17 cellular contexts compared by ENCODE assay signal in genomic region chr7:75968012-75968411, GRCh38. TPM values are rescaled to one million over a fixed set of nuclear protein-coding genes. Genes with fewer than 3 reads are reported as not detected.
A peak's percentile ranks its signal among the peaks of the same experiment; 100 is the strongest.
DNase-seq lines count a peak whose midpoint lies in the region; TF ChIP-seq lines count a peak whose summit lies in the region.
"Had no signal": no experiment of that assay in that cellular context is flagged by ENCODE, and none has a peak within 500 bp of the region (broad histone marks: within the 10 kb centered on the region; RNA-seq: fewer than 3 reads in every experiment).

No MANE protein-coding gene starts in this region.

- H2BK5ac ChIP-seq in mesenchymal stem cell (ENCODE audit: low read depth, low read length, poor library complexity, severe bottlenecking), result no peak overlapping the region

- WGBS in mesenchymal stem cell, result 91% methylated on average over 10 of the region's 10 CpGs

- H4K91ac ChIP-seq in mesenchymal stem cell (ENCODE audit: low read length), result no peak overlapping the region

- H3K18ac ChIP-seq in mesenchymal stem cell (ENCODE audit: low read depth in 1 of 2, low read length in 2 of 2), result no peak overlapping the region

- no peak overlapping the region for H2AK5ac ChIP-seq in mesenchymal stem cell (ENCODE audit: low read length, severe bottlenecking)

- peaks cover 83% of the 10 kb centered on the region for H3K36me3 Mint-ChIP-seq in dendritic cell treated with granulocyte-macrophage colony-stimulating factor and Interleukin-4, amounts not matched to agents 40 ng/mL and 50 ng/mL, for 4 days (ENCODE audit: low read depth)
- H3K36me3 Mint-ChIP-seq in activated CD4-positive, alpha-beta T cell treated with anti-CD3 and anti-CD28 coated beads, Interleukin-2, amount 10 ng/mL, durations not matched to agents 7 days and 5 days (ENCODE audit: low read depth), result no peaks in the 10 kb centered on the region
- H3K36me3 Mint-ChIP-seq: activated naive CD4-positive, alpha-beta T cell treated with anti-CD3 and anti-CD28 coated beads, Interleukin-2, amount 10 ng/mL, durations not matched to agents 7 days and 5 days had no signal

- POLR2A ChIA-PET in activated CD4-positive, alpha-beta T cell treated with anti-CD3 and anti-CD28 coated beads, Interleukin-2, amount 10 ng/mL, durations not matched to agents 7 days and 5 days (lab: Charles Lee), result no interaction called here

- no peak for TF ChIP-seq CTCF in Peyer's patch (IDR thresholded peaks at IDR 0.05)

- no peak for TF ChIP-seq POLR2A in Peyer's patch (IDR thresholded peaks at IDR 0.05)

- H3K4me2 ChIP-seq in mesenchymal stem cell (ENCODE audit: low read length, poor library complexity, severe bottlenecking), result no peak overlapping the region

- intact Hi-C loops in dendritic cell treated with granulocyte-macrophage colony-stimulating factor and Interleukin-4, amounts not matched to agents 40 ng/mL and 50 ng/mL, for 4 days (cut with micrococcal nuclease), result no loop called here

- peak overlapping the region; percentile 27 for H3K27ac Mint-ChIP-seq in dendritic cell treated with granulocyte-macrophage colony-stimulating factor and Interleukin-4, amounts not matched to agents 40 ng/mL and 50 ng/mL, for 4 days
- H3K27ac Mint-ChIP-seq in activated CD4-positive, alpha-beta T cell treated with anti-CD3 and anti-CD28 coated beads, Interleukin-2, amount 10 ng/mL, durations not matched to agents 7 days and 5 days, result no peak overlapping the region
- H3K27ac Mint-ChIP-seq: activated naive CD4-positive, alpha-beta T cell treated with anti-CD3 and anti-CD28 coated beads, Interleukin-2, amount 10 ng/mL, durations not matched to agents 7 days and 5 days; progenitor cell of endocrine pancreas had no signal

- no peak overlapping the region for H4K8ac ChIP-seq in mesenchymal stem cell (ENCODE audit: low read length)

- peak overlapping the region; percentile 64 for H3K4me3 Mint-ChIP-seq in dendritic cell treated with granulocyte-macrophage colony-stimulating factor and Interleukin-4, amounts not matched to agents 40 ng/mL and 50 ng/mL, for 4 days
- no peak overlapping the region for H3K4me3 Mint-ChIP-seq in activated CD4-positive, alpha-beta T cell treated with anti-CD3 and anti-CD28 coated beads, Interleukin-2, amount 10 ng/mL, durations not matched to agents 7 days and 5 days
- H3K4me3 Mint-ChIP-seq: activated naive CD4-positive, alpha-beta T cell treated with anti-CD3 and anti-CD28 coated beads, Interleukin-2, amount 10 ng/mL, durations not matched to agents 7 days and 5 days; naive thymus-derived CD4-positive, alpha-beta T cell; stimulated activated naive CD8-positive, alpha-beta T cell treated with anti-CD3 and anti-CD28 coated beads, Interleukin-15, amount 100 ng/mL, for 72 hours had no signal

- H3K36me3 ChIP-seq in Peyer's patch (peaks cover 0 to 27% (median 0%) of the 10 kb centered on the region in 3 donors), mesenchymal stem cell (ENCODE audit: control insufficient read depth in 1 of 2, insufficient read depth in 2 of 2, low read depth in 1 of 2, low read length in 2 of 2) (peaks cover 31 to 62% of the 10 kb centered on the region in 2 experiments), subcutaneous abdominal adipose tissue (ENCODE audit: control insufficient read depth in 5 of 5, insufficient read depth in 5 of 5, low read length in 5 of 5) (peaks cover 0 to 20% (median 4%) of the 10 kb centered on the region in 5 donors)

- peak overlapping the region; percentile 50 to 88 (median 63) for H3K27ac ChIP-seq in Peyer's patch
- H3K27ac ChIP-seq in mesenchymal stem cell (ENCODE audit: low read length, poor library complexity, severe bottlenecking), result no peak overlapping the region
- peak overlapping the region; percentile 70 for H3K27ac ChIP-seq in subcutaneous abdominal adipose tissue (ENCODE audit: low read depth, low read length)

- H3K79me1 ChIP-seq in mesenchymal stem cell (replicated peaks; ENCODE audit: low read length, poor library complexity, severe bottlenecking), result peaks cover 27% of the 10 kb centered on the region

- H3K9ac ChIP-seq in mesenchymal stem cell (ENCODE audit: low read length) (peak overlapping the region; percentile 69), subcutaneous abdominal adipose tissue (ENCODE audit: low read length in 5 of 5) (peak overlapping the region in 2 of 5 donors; percentile 6 to 74)

- no peaks in the 10 kb centered on the region for H3K27me3 ChIP-seq in Peyer's patch
- H3K27me3 ChIP-seq in mesenchymal stem cell (ENCODE audit: control insufficient read depth in 1 of 2, insufficient read depth in 1 of 2, low read length in 2 of 2), result no peaks in the 10 kb centered on the region
- no peaks in the 10 kb centered on the region for H3K27me3 ChIP-seq in subcutaneous abdominal adipose tissue (ENCODE audit: control insufficient read depth in 5 of 5, insufficient read depth in 4 of 5, low read length in 5 of 5)
- H3K27me3 ChIP-seq: body of pancreas had no signal

- CTCF ChIA-PET in activated CD4-positive, alpha-beta T cell treated with anti-CD3 and anti-CD28 coated beads, Interleukin-2, amount 10 ng/mL, durations not matched to agents 7 days and 5 days (lab: Charles Lee), result interaction anchor here (1.3 kb wide), 1 partner anchor 9 kb away, joined by 3 read pairs; no protein-coding TSS in a partner anchor

- H3K9me3 Mint-ChIP-seq in dendritic cell treated with granulocyte-macrophage colony-stimulating factor and Interleukin-4, amounts not matched to agents 40 ng/mL and 50 ng/mL, for 4 days, result no peaks in the 10 kb centered on the region
- H3K9me3 Mint-ChIP-seq in activated CD4-positive, alpha-beta T cell treated with anti-CD3 and anti-CD28 coated beads, Interleukin-2, amount 10 ng/mL, durations not matched to agents 7 days and 5 days, result no peaks in the 10 kb centered on the region
- H3K9me3 Mint-ChIP-seq: activated naive CD4-positive, alpha-beta T cell treated with anti-CD3 and anti-CD28 coated beads, Interleukin-2, amount 10 ng/mL, durations not matched to agents 7 days and 5 days; stimulated activated naive CD8-positive, alpha-beta T cell treated with anti-CD3 and anti-CD28 coated beads, Interleukin-15, amount 100 ng/mL, for 72 hours had no signal

- H3K9me3 ChIP-seq in Peyer's patch, result no peaks in the 10 kb centered on the region
- H3K9me3 ChIP-seq in mesenchymal stem cell (ENCODE audit: control insufficient read depth, low read length), result no peaks in the 10 kb centered on the region
- no peaks in the 10 kb centered on the region for H3K9me3 ChIP-seq in subcutaneous abdominal adipose tissue (ENCODE audit: control insufficient read depth in 5 of 5, low read length in 5 of 5)
- H3K9me3 ChIP-seq: body of pancreas had no signal

- H3K27me3 Mint-ChIP-seq in dendritic cell treated with granulocyte-macrophage colony-stimulating factor and Interleukin-4, amounts not matched to agents 40 ng/mL and 50 ng/mL, for 4 days, result peaks cover 7% of the 10 kb centered on the region
- no peaks in the 10 kb centered on the region for H3K27me3 Mint-ChIP-seq in activated CD4-positive, alpha-beta T cell treated with anti-CD3 and anti-CD28 coated beads, Interleukin-2, amount 10 ng/mL, durations not matched to agents 7 days and 5 days
- H3K27me3 Mint-ChIP-seq: activated naive CD4-positive, alpha-beta T cell treated with anti-CD3 and anti-CD28 coated beads, Interleukin-2, amount 10 ng/mL, durations not matched to agents 7 days and 5 days; naive thymus-derived CD4-positive, alpha-beta T cell; progenitor cell of endocrine pancreas; stimulated activated naive CD8-positive, alpha-beta T cell treated with anti-CD3 and anti-CD28 coated beads, Interleukin-15, amount 100 ng/mL, for 72 hours had no signal

- H3K4ac ChIP-seq in mesenchymal stem cell (ENCODE audit: low read depth in 1 of 2, low read length in 2 of 2), result peak overlapping the region in 1 of 2 experiments; percentile 8

- H2BK12ac ChIP-seq in mesenchymal stem cell (ENCODE audit: low read length in 2 of 2), result peak overlapping the region in 1 of 2 experiments; percentile 84

- no peak overlapping the region for H2BK15ac ChIP-seq in mesenchymal stem cell (ENCODE audit: low read depth, poor library complexity, severe bottlenecking)

- peak overlapping the region in 1 of 2 experiments; percentile 18 for H3K23ac ChIP-seq in mesenchymal stem cell (ENCODE audit: low read length in 2 of 2)

- no peak overlapping the region for H2BK120ac ChIP-seq in mesenchymal stem cell (ENCODE audit: low read depth, low read length)

- no peak overlapping the region for H3K14ac ChIP-seq in mesenchymal stem cell (ENCODE audit: low read length in 2 of 2)

- no peak overlapping the region for H3K4me3 ChIP-seq in Peyer's patch
- no peak overlapping the region for H3K4me3 ChIP-seq in mesenchymal stem cell (ENCODE audit: insufficient read depth in 1 of 2, low read depth in 1 of 2, low read length in 2 of 2)
- peak overlapping the region in 4 of 5 donors; percentile 25 to 39 (median 32) for H3K4me3 ChIP-seq in subcutaneous abdominal adipose tissue (ENCODE audit: low read depth in 1 of 5, low read length in 5 of 5)
- H3K4me3 ChIP-seq: body of pancreas had no signal

- no peak overlapping the region for H2AFZ ChIP-seq in mesenchymal stem cell (ENCODE audit: low read depth, low read length)

- DNase-seq in Peyer's patch (no peak), mesenchymal stem cell (no peak), NCI-H82 treated with DMSO at 0.1 percent for 48 hours (lab: John Stamatoyannopoulos, UW; ENCODE audit: unreplicated experiment) (no peak)
- DNase-seq in activated CD4-positive, alpha-beta T cell treated with anti-CD3 and anti-CD28 coated beads, Interleukin-2, amount 10 ng/mL, durations not matched to agents 7 days and 5 days, result no peak
- no peak for DNase-seq in activated CD4-positive, alpha-beta T cell treated with anti-CD3 and anti-CD28 coated beads, Interleukin-2, amount 50 U/mL, for 48 hours
- no peak for DNase-seq in stimulated activated CD4-positive, alpha-beta T cell treated with anti-CD3 and anti-CD28 coated beads, Interleukin-2, amount 100 ng/mL, for 48 hours
- DNase-seq: activated naive CD4-positive, alpha-beta T cell treated with anti-CD3 and anti-CD28 coated beads, Interleukin-2, amount 10 ng/mL, durations not matched to agents 7 days and 5 days; body of pancreas; effector CD4-positive, alpha-beta T cell; kidney glomerular epithelial cell; naive thymus-derived CD4-positive, alpha-beta T cell; NCI-H1436; stimulated activated naive CD8-positive, alpha-beta T cell treated with anti-CD3 and anti-CD28 coated beads, Interleukin-15, amount 100 ng/mL, for 72 hours; SW 1271 had no signal

- peaks cover 0 to 39% (median 0%) of the 10 kb centered on the region in 4 donors for H3K4me1 ChIP-seq in Peyer's patch
- H3K4me1 ChIP-seq in mesenchymal stem cell (ENCODE audit: control insufficient read depth, insufficient read depth, low read depth, low read length), result peaks cover 22% of the 10 kb centered on the region
- H3K4me1 ChIP-seq in subcutaneous abdominal adipose tissue (ENCODE audit: control insufficient read depth in 5 of 5, insufficient read depth in 5 of 5, low read length in 5 of 5), result peaks cover 35 to 72% (median 70%) of the 10 kb centered on the region in 5 donors

- peaks cover 72% of the 10 kb centered on the region for H3K4me1 Mint-ChIP-seq in dendritic cell treated with granulocyte-macrophage colony-stimulating factor and Interleukin-4, amounts not matched to agents 40 ng/mL and 50 ng/mL, for 4 days (ENCODE audit: low read depth)
- no peaks in the 10 kb centered on the region for H3K4me1 Mint-ChIP-seq in activated CD4-positive, alpha-beta T cell treated with anti-CD3 and anti-CD28 coated beads, Interleukin-2, amount 10 ng/mL, durations not matched to agents 7 days and 5 days
- H3K4me1 Mint-ChIP-seq: activated naive CD4-positive, alpha-beta T cell treated with anti-CD3 and anti-CD28 coated beads, Interleukin-2, amount 10 ng/mL, durations not matched to agents 7 days and 5 days; stimulated activated naive CD8-positive, alpha-beta T cell treated with anti-CD3 and anti-CD28 coated beads, Interleukin-15, amount 100 ng/mL, for 72 hours had no signal

RNA-seq across cellular contexts. Expression of gene TMEM120A, which starts 26.4 kb away (rescaled TPM):
- total RNA-seq in Peyer's patch, result 100 to 1,000 TPM in 2 of 4 donors, 10 to 100 TPM in 2; 62.7 to 116 (median 101) TPM
- 54.5 TPM for polyA plus RNA-seq in mesenchymal stem cell (2013, experiment 1 of 2)
- 54.2 TPM for polyA plus RNA-seq in mesenchymal stem cell (2013, experiment 2 of 2)
- total RNA-seq in activated CD4-positive, alpha-beta T cell treated with anti-CD3 and anti-CD28 coated beads, Interleukin-2, amount 10 ng/mL, durations not matched to agents 7 days and 5 days, result 10 to 100 TPM; 17.3 to 19.9 TPM

RNA-seq across cellular contexts. Expression of gene POR, which starts 53.1 kb away (rescaled TPM):
- 100 to 1,000 TPM in 3 of 4 donors, 10 to 100 TPM in 1; 67.7 to 625 (median 451) TPM for total RNA-seq in Peyer's patch
- polyA plus RNA-seq in mesenchymal stem cell (2013, experiment 1 of 2), result 76.9 TPM
- polyA plus RNA-seq in mesenchymal stem cell (2013, experiment 2 of 2), result 80.1 TPM
- 10 to 100 TPM; 29.9 to 37.1 TPM for total RNA-seq in activated CD4-positive, alpha-beta T cell treated with anti-CD3 and anti-CD28 coated beads, Interleukin-2, amount 10 ng/mL, durations not matched to agents 7 days and 5 days

Comparison
In these comparisons a context has a peak if more than half of its experiments do, and no peak if none do; other contexts are left out.
1. H3K4me3 ChIP-seq: peak in subcutaneous abdominal adipose tissue (4 of 5); none in Peyer's patch (0 of 4) and mesenchymal stem cell (0 of 2).